In genomic region chr17:4902540-4902939, GRCh38 we compare ENCODE assay signal across 1 cellular context.
TF ChIP-seq lines count a peak whose summit lies in the region.

No MANE protein-coding gene starts in this region.

TF ChIP-seq in GM12878, 131 proteins besides CTCF, POLR2A, EP300 and RAD21:
- TF ChIP-seq CUX1 (IDR thresholded peaks at IDR 0.05; ENCODE audit: insufficient replicate concordance, low read depth, low read length) (no peak), ZNF24 (IDR thresholded peaks at IDR 0.05) (no peak), MEF2B (IDR thresholded peaks at IDR 0.05; ENCODE audit: partially characterized antibody, poor library complexity, severe bottlenecking) (no peak), MYC (IDR thresholded peaks at IDR 0.05; ENCODE audit: insufficient read depth, insufficient read length, insufficient replicate concordance, low read length, severe bottlenecking) (no peak), CREM (IDR thresholded peaks at IDR 0.05; ENCODE audit: low read depth) (no peak)
